ENCODE assay signal across 9 cellular contexts in the genomic region with DNA sequence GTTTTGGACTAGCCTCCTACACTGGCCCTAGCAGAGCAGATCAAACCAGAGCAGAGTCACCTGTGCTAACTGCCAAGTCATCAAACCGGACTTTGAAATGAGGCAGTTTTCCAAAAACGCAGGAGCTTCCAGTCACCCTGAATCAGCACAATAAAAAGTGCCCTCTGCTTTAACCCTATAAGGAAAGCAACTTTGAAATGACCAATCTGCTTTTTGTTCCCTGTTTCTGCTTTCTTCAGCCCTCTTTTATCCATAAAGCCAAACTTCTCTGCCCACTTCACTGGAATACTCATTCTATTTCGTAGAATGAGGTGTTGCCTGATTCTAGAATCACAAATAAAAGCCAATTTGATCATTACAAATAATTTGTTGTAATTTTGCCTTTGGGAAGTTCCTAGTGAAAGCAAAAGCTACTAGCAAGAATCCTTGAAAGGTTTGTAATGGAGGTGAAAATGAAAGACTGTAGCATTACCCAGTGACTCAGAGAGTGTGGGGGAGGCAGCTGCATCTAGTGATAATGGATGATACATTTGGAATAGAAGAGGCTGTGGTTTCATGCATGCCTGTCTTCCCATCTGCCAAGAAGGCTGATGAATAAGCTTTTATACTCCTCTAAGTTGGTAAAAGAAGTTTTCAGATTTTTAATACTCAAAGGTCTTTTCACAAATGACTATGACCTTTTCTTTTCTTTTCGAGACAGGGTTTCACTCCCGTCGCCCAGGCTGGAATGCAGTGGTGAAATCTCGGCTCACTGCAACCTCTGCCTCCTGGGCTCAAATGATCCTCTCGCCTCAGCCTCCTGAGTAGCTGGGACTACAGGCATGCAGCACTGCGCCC. TPM values are rescaled to one million over a fixed set of nuclear protein-coding genes. Genes with fewer than 3 reads are reported as not detected.
A peak's percentile ranks its signal among the peaks of the same experiment; 100 is the strongest.
DNase-seq lines count a peak whose midpoint lies in the region; ATAC-seq, FAIRE-seq and TF ChIP-seq lines count a peak whose summit lies in the region.
"Had no signal": no experiment of that assay in that cellular context is flagged by ENCODE, and none has a peak within 500 bp of the region (broad histone marks: within the 10 kb centered on the region; RNA-seq: fewer than 3 reads in every experiment).

No MANE protein-coding gene starts in this region.

- H3K4me1 ChIP-seq in ACC112 (ENCODE audit: control insufficient read depth, insufficient read depth, low read length, unreplicated experiment) (peaks cover 31% of the 10 kb centered on the region), mammary epithelial cell (ENCODE audit: insufficient read depth, low read length) (peaks cover 28% of the 10 kb centered on the region), lung (ENCODE audit: control insufficient read depth in 2 of 2, insufficient read depth in 2 of 2, low read length in 2 of 2) (peaks cover under 1 to 9% of the 10 kb centered on the region in 2 donors), tibial artery (peaks cover 0 to 39% (median 15%) of the 10 kb centered on the region in 4 donors)

- H3K9me3 ChIP-seq in mammary epithelial cell (replicated peaks; ENCODE audit: insufficient read depth, low read length) (no peaks in the 10 kb centered on the region), lung (ENCODE audit: control insufficient read depth in 2 of 2, insufficient read depth in 1 of 2, low read length in 1 of 2) (peaks cover 0 to 1% of the 10 kb centered on the region in 2 donors), tibial artery (no peaks in the 10 kb centered on the region)

- peak overlapping the region; percentile 73 for H3K4me3 ChIP-seq in ACC112 (ENCODE audit: low read depth, low read length)
- peak overlapping the region in 2 of 3 experiments; percentile 25 to 36 for H3K4me3 ChIP-seq in mammary epithelial cell (replicated peaks in 1 of 3; ENCODE audit: insufficient read depth in 1 of 3, low read depth in 2 of 3, low read length in 3 of 3)
- no peak overlapping the region for H3K4me3 ChIP-seq in lung
- no peak overlapping the region for H3K4me3 ChIP-seq in tibial artery

- DNase-seq in KBM-7 (peak; percentile 58), mammary epithelial cell (peak; percentile 91), lung (ENCODE audit: low spot score) (no peak), tibial artery (no peak), NCI-H2171 treated with DMSO at 0.1 percent for 48 hours (lab: John Stamatoyannopoulos, UW) (no peak), frontal cortex (ENCODE audit: low spot score in 2 of 2) (no peak)
- DNase-seq in effector CD8-positive, alpha-beta T cell (lab: John Stamatoyannopoulos, UW) = no peak

- FAIRE-seq in frontal cortex (lab: Jason Lieb, UNC) = no peak
- FAIRE-seq: colon had no signal

- H3K79me2 ChIP-seq in ACC112 (ENCODE audit: control insufficient read depth, insufficient read depth, low read length, unreplicated experiment) (no peaks in the 10 kb centered on the region), mammary epithelial cell (ENCODE audit: insufficient read depth, low read length) (no peaks in the 10 kb centered on the region)

- TF ChIP-seq CTCF in mammary epithelial cell (conservative IDR thresholded peaks at IDR 0.05 in 1 of 2, IDR thresholded peaks at IDR 0.05 in 1 of 2; ENCODE audit: extremely low read depth in 1 of 2, insufficient read depth in 1 of 2, low read depth in 1 of 2, low read length in 2 of 2) (no peak), lung (IDR thresholded peaks at IDR 0.05; ENCODE audit: control extremely low read depth, extremely low read depth) (no peak), tibial artery (IDR thresholded peaks at IDR 0.05) (no peak)

- in situ Hi-C loops in KBM-7 (cut with MboI; ENCODE audit: low pct_unique_long_range_greater_than_20kb, low sequenced_read_pairs) = no loop called here
- in situ Hi-C loops in mammary epithelial cell (cut with MboI; ENCODE audit: low sequenced_read_pairs in 2 of 2) = no loop called here

- H3K9ac ChIP-seq in mammary epithelial cell (ENCODE audit: insufficient read depth, low read length) = peak overlapping the region; percentile 72

- BruUV-seq in mammary epithelial cell (replicated peaks; lab: Mats Ljungman, UMichigan) = TSS peak; percentile 71

- WGBS in mammary epithelial cell (ENCODE audit: low coverage, missing lambda C conversion rate) = 3% methylated on average over 9 of the region's 9 CpGs
- WGBS in lung, 2 donors = 65 to 72% methylated on average over 9 of the region's 9 CpGs

- ATAC-seq in lung (ENCODE audit: insufficient read depth, low FRiP score) = peak; percentile 78

- peak overlapping the region; percentile 77 for H3K4me2 ChIP-seq in mammary epithelial cell (ENCODE audit: insufficient read depth, low read depth, low read length)

- H3K27me3 ChIP-seq in ACC112 (ENCODE audit: insufficient read depth, low read length) (no peaks in the 10 kb centered on the region), mammary epithelial cell (ENCODE audit: insufficient read depth, low read length) (no peaks in the 10 kb centered on the region), lung (ENCODE audit: control insufficient read depth, insufficient read depth) (no peaks in the 10 kb centered on the region), tibial artery (no peaks in the 10 kb centered on the region)

- H3K27ac ChIP-seq in ACC112 (ENCODE audit: low read depth, low read length) (peak overlapping the region; percentile 100), mammary epithelial cell (ENCODE audit: insufficient read depth, low read depth, low read length) (peak overlapping the region; percentile 90), lung (ENCODE audit: low read depth in 1 of 2, low read length in 1 of 2) (peak overlapping the region in 1 of 2 donors; percentile 35), tibial artery (peak overlapping the region; percentile 58 to 78)

- no peaks in the 10 kb centered on the region for H4K20me1 ChIP-seq in mammary epithelial cell (ENCODE audit: insufficient read depth, low read length)

- intact Hi-C loops in mammary epithelial cell (cut with micrococcal nuclease) (loop anchor here (2.0 kb wide), 1 partner anchor 21 kb away; no protein-coding TSS in a partner anchor), tibial artery (cut with DNase I; ENCODE audit: low total_unique reads) (no loop called here)

- H2AFZ ChIP-seq in ACC112 (ENCODE audit: low read length, unreplicated experiment) = peak overlapping the region; percentile 93
- H2AFZ ChIP-seq in mammary epithelial cell (ENCODE audit: low read depth, low read length) = peak overlapping the region; percentile 68

- no peaks in the 10 kb centered on the region for H3K36me3 ChIP-seq in ACC112 (ENCODE audit: insufficient read depth, low read length)
- no peaks in the 10 kb centered on the region for H3K36me3 ChIP-seq in mammary epithelial cell (ENCODE audit: insufficient read depth, low read length)
- H3K36me3 ChIP-seq in lung (ENCODE audit: control insufficient read depth in 2 of 2, insufficient read depth in 2 of 2, low read length in 2 of 2) = no peaks in the 10 kb centered on the region
- no peaks in the 10 kb centered on the region for H3K36me3 ChIP-seq in tibial artery

- CTCF ChIA-PET in mammary epithelial cell (lab: Charles Lee; ENCODE audit: low non-redundant PET) = interaction anchor here (0.7 kb wide), 1 partner anchor 134 kb away, joined by 3 read pairs; no protein-coding TSS in a partner anchor

- dilution Hi-C loops in mammary epithelial cell (cut with HindIII; ENCODE audit: low sequenced_read_pairs) = loop anchor here (5.0 kb wide), 2 partner anchors 83 to 97 kb away; a partner anchor contains a TSS

RNA-seq across cellular contexts. Expression of a gene that starts 14.9 kb away (rescaled TPM):
- total RNA-seq in mammary epithelial cell (under 1 TPM in 1 of 2 donors, not detected in 1; 0.33 TPM), lung (1 to 10 TPM; 3.7 to 6.7 TPM), frontal cortex (0.41 TPM)
- polyA plus RNA-seq in mammary epithelial cell (0.27 TPM), lung (1 to 10 TPM; 5.7 to 5.8 TPM)
- polyA minus RNA-seq in mammary epithelial cell = not detected

RNA-seq across cellular contexts. Expression of a gene that starts 18.1 kb away (rescaled TPM):
- total RNA-seq in mammary epithelial cell (1 to 10 TPM; 1.6 to 4.7 TPM), lung (10 to 100 TPM in 1 of 2 donors, not detected in 1; 14.1 TPM), frontal cortex (0.82 TPM)
- polyA plus RNA-seq in mammary epithelial cell (3.2 TPM), lung (1 to 10 TPM; 1.7 to 6.3 TPM)
- polyA minus RNA-seq in mammary epithelial cell = not detected

RNA-seq across cellular contexts. Expression of a gene that starts 33.8 kb away (rescaled TPM):
- total RNA-seq in mammary epithelial cell (under 1 TPM; 0.28 to 0.33 TPM), lung (not detected), frontal cortex (not detected)
- polyA plus RNA-seq in mammary epithelial cell (not detected), lung (not detected)
- polyA minus RNA-seq in mammary epithelial cell = not detected

RNA-seq across cellular contexts. Expression of a gene that starts 53.9 kb away (rescaled TPM):
- total RNA-seq in mammary epithelial cell (not detected), lung (not detected), frontal cortex (not detected)
- polyA plus RNA-seq in mammary epithelial cell (not detected), lung (not detected)
- polyA minus RNA-seq in mammary epithelial cell = not detected

Comparison
In these comparisons a context has a peak if more than half of its experiments do, and no peak if none do; other contexts are left out.
1. H3K4me3 ChIP-seq: peak in ACC112 (single experiment) and mammary epithelial cell (2 of 3); none in lung (single experiment) and tibial artery (0 of 2).
2. DNase-seq: peak in KBM-7 (single experiment) and mammary epithelial cell (single experiment); none in lung (single experiment), tibial artery (0 of 2), NCI-H2171 treated with DMSO at 0.1 percent for 48 hours (single experiment), frontal cortex (0 of 2) and effector CD8-positive, alpha-beta T cell (single experiment).